Comparison of ENCODE assay signal across 11 cellular contexts in genomic region chr22:30307026-30307574, GRCh38. TPM values are rescaled to one million over a fixed set of nuclear protein-coding genes. Genes with fewer than 3 reads are reported as not detected.
DNase-seq lines count a peak whose midpoint lies in the region; ATAC-seq lines count a peak whose summit lies in the region.
"Had no signal": no experiment of that assay in that cellular context is flagged by ENCODE, and none has a peak within 500 bp of the region (broad histone marks: within the 10 kb centered on the region; RNA-seq: fewer than 3 reads in every experiment).

No MANE protein-coding gene starts in this region.

- H3K27me3 Mint-ChIP-seq in activated T-cell treated with anti-CD3 and anti-CD28 coated beads, Interleukin-2, amount 50 U/mL, for 24 hours: no peaks in the 10 kb centered on the region
- H3K27me3 Mint-ChIP-seq in T-helper 2 cell treated with Interferon-gamma antibody and Interleukin-4, amounts not matched to agents 5 μg/mL and 100 μg/mL, for 36 hours (ENCODE audit: low read depth): no peaks in the 10 kb centered on the region
- no peaks in the 10 kb centered on the region for H3K27me3 Mint-ChIP-seq in immature natural killer cell (ENCODE audit: low read depth in 3 of 3)

- H3K36me3 Mint-ChIP-seq in activated T-cell treated with anti-CD3 and anti-CD28 coated beads, Interleukin-2, amount 50 U/mL, for 24 hours (ENCODE audit: low read depth): peaks cover 17% of the 10 kb centered on the region
- H3K36me3 Mint-ChIP-seq in T-helper 2 cell treated with Interferon-gamma antibody and Interleukin-4, amounts not matched to agents 5 μg/mL and 100 μg/mL, for 36 hours (ENCODE audit: low read depth): peaks cover 40% of the 10 kb centered on the region
- peaks cover 0 to 3% (median 0%) of the 10 kb centered on the region in 3 donors for H3K36me3 Mint-ChIP-seq in immature natural killer cell

- H3K4me3 Mint-ChIP-seq in activated T-cell treated with anti-CD3 and anti-CD28 coated beads, Interleukin-2, amount 50 U/mL, for 24 hours: peak overlapping the region; percentile 62
- H3K4me3 Mint-ChIP-seq in T-helper 2 cell treated with Interferon-gamma antibody and Interleukin-4, amounts not matched to agents 5 μg/mL and 100 μg/mL, for 36 hours: peak overlapping the region; percentile 86
- H3K4me3 Mint-ChIP-seq in immature natural killer cell: peak overlapping the region; percentile 68 to 81 (median 79)

- peaks cover 99% of the 10 kb centered on the region for H3K4me1 Mint-ChIP-seq in activated T-cell treated with anti-CD3 and anti-CD28 coated beads, Interleukin-2, amount 50 U/mL, for 24 hours (ENCODE audit: low read depth)
- H3K4me1 Mint-ChIP-seq in T-helper 2 cell treated with Interferon-gamma antibody and Interleukin-4, amounts not matched to agents 5 μg/mL and 100 μg/mL, for 36 hours (ENCODE audit: low read depth): peaks cover 93% of the 10 kb centered on the region
- H3K4me1 Mint-ChIP-seq in immature natural killer cell: peaks cover 97 to 100% of the 10 kb centered on the region in 2 donors

- peak overlapping the region; percentile 96 for H3K27ac Mint-ChIP-seq in activated T-cell treated with anti-CD3 and anti-CD28 coated beads, Interleukin-2, amount 50 U/mL, for 24 hours
- H3K27ac Mint-ChIP-seq in T-helper 2 cell treated with Interferon-gamma antibody and Interleukin-4, amounts not matched to agents 5 μg/mL and 100 μg/mL, for 36 hours: peak overlapping the region; percentile 91
- peak overlapping the region; percentile 78 to 97 (median 88) for H3K27ac Mint-ChIP-seq in immature natural killer cell

- H3K27ac ChIP-seq in substantia nigra (ENCODE audit: low read depth, low read length, poor library complexity, severe bottlenecking): peak overlapping the region; percentile 24

- ATAC-seq in HG03342 (IDR thresholded peaks at IDR 0.05; ENCODE audit: unreplicated experiment): no peak
- no peak for ATAC-seq in activated CD4-positive, CD25-positive, alpha-beta regulatory T cell treated with anti-CD3 and anti-CD28 coated beads, Interleukin-2, amount 50 U/mL, for 24 hours
- no peak for ATAC-seq in GM19455 (IDR thresholded peaks at IDR 0.05; ENCODE audit: unreplicated experiment)
- ATAC-seq: PC-3 had no signal

- no peak for DNase-seq in activated T-cell treated with anti-CD3 and anti-CD28 coated beads, Interleukin-2, amount 50 U/mL, for 24 hours
- DNase-seq in activated T-cell treated with anti-CD3 and anti-CD28 coated beads, Interleukin-2, amount 50 U/mL, for 1 hour: no peak
- DNase-seq in T-helper 2 cell treated with Interferon-gamma antibody and Interleukin-4, amounts not matched to agents 5 μg/mL and 100 μg/mL, for 36 hours (ENCODE audit: low spot score): no peak
- DNase-seq in immature natural killer cell (peak in 1 of 3 donors; percentile 40), substantia nigra (lab: John Stamatoyannopoulos, UW) (no peak)
- DNase-seq: amniotic stem cell, NCI-H187, PC-3 had no signal

- no peaks in the 10 kb centered on the region for H3K9me3 Mint-ChIP-seq in activated T-cell treated with anti-CD3 and anti-CD28 coated beads, Interleukin-2, amount 50 U/mL, for 24 hours
- H3K9me3 Mint-ChIP-seq in T-helper 2 cell treated with Interferon-gamma antibody and Interleukin-4, amounts not matched to agents 5 μg/mL and 100 μg/mL, for 36 hours: no peaks in the 10 kb centered on the region
- no peaks in the 10 kb centered on the region for H3K9me3 Mint-ChIP-seq in immature natural killer cell

RNA-seq across cellular contexts. Expression of gene CASTOR1, which starts 17.8 kb away (rescaled TPM):
- 10 to 100 TPM in 2 of 3 donors, 1 to 10 TPM in 1; 9.3 to 16.9 (median 11.8) TPM for polyA plus RNA-seq in immature natural killer cell

RNA-seq across cellular contexts. Expression of gene TBC1D10A, which starts 19.6 kb away (rescaled TPM):
- polyA plus RNA-seq in immature natural killer cell: 10 to 100 TPM; 46.2 to 59.9 (median 49.2) TPM

RNA-seq across cellular contexts. Expression of gene OSM, which starts 40.4 kb away (rescaled TPM):
- 10 to 100 TPM in 2 of 3 donors, 1 to 10 TPM in 1; 7.5 to 22.3 (median 16.6) TPM for polyA plus RNA-seq in immature natural killer cell

RNA-seq across cellular contexts. Expression of gene SF3A1, which starts 49.6 kb away (rescaled TPM):
- polyA plus RNA-seq in immature natural killer cell: 100 to 1,000 TPM in 1 of 3 donors, 10 to 100 TPM in 2; 35.5 to 133 (median 69.6) TPM

RNA-seq across cellular contexts. Expression of gene CCDC157, which starts 49.7 kb away (rescaled TPM):
- 1 to 10 TPM; 1.4 to 3.5 (median 1.9) TPM for polyA plus RNA-seq in immature natural killer cell
